29 cellular contexts compared by ENCODE assay signal in the genomic region with DNA sequence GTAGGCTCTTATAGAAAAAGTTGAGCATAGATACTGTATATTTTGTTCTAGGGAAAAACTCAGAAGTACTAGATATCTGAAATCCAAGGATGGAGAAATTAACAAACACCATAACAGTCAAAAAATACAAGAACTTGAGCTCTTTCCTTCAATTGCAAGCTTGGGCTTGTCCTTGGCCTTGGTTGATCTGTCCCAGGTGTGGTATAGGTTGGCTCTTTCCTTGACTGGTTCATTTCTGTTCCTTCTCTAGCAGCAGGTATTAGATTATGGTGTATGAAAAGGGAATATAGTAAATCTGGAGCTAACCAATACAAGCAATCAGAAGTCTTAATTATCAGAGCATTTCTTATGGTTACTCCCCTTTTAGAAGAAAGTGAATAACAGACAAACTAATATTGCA.
"Had no signal": no experiment of that assay in that cellular context is flagged by ENCODE, and none has a peak within 500 bp of the region (broad histone marks: within the 10 kb centered on the region; RNA-seq: fewer than 3 reads in every experiment).

No MANE protein-coding gene starts in this region.

- H3K27ac Mint-ChIP-seq: activated CD4-positive, alpha-beta memory T cell treated with anti-CD3 and anti-CD28 coated beads for 36 hours; activated CD8-positive, alpha-beta memory T cell treated with anti-CD3 and anti-CD28 coated beads, Interleukin-2, amount 10 ng/mL, durations not matched to agents 7 days and 5 days; activated CD8-positive, alpha-beta T cell treated with anti-CD3 and anti-CD28 coated beads, Interleukin-2, amount 10 ng/mL, durations not matched to agents 7 days and 5 days; activated naive CD4-positive, alpha-beta T cell treated with anti-CD3 and anti-CD28 coated beads for 36 hours; activated naive CD4-positive, alpha-beta T cell treated with anti-CD3 and anti-CD28 coated beads, Interleukin-2, amount 50 U/mL, for 24 hours; activated naive CD8-positive, alpha-beta T cell treated with anti-CD3 and anti-CD28 coated beads, Interleukin-2, amount 10 ng/mL, durations not matched to agents 7 days and 5 days; activated T-helper 1 cell treated with anti-CD3 and anti-CD28 coated beads, Interleukin-12 subunit alpha, Interleukin-12 subunit beta, Interleukin-2, Interleukin-4 antibody, amounts not matched to agents 30 ng/mL and 10 ng/mL and 1 ng/mL, durations not matched to agents 14 hours and 24 hours and 36 hours; activated T-helper 2 cell treated with anti-CD3 and anti-CD28 coated beads, Interferon-gamma antibody, Interleukin-2, Interleukin-4, amounts not matched to agents 10 μg/mL and 5 μg/mL and 100 μg/mL, durations not matched to agents 14 hours and 24 hours and 36 hours; effector memory CD8-positive, alpha-beta T cell had no signal

- H3K4me3 ChIP-seq: esophagus squamous epithelium had no signal

- H3K4me3 Mint-ChIP-seq: activated CD4-positive, alpha-beta memory T cell treated with anti-CD3 and anti-CD28 coated beads for 36 hours; activated CD8-positive, alpha-beta memory T cell treated with anti-CD3 and anti-CD28 coated beads, Interleukin-2, amount 10 ng/mL, durations not matched to agents 7 days and 5 days; activated CD8-positive, alpha-beta T cell treated with anti-CD3 and anti-CD28 coated beads, Interleukin-2, amount 10 ng/mL, durations not matched to agents 7 days and 5 days; activated naive CD4-positive, alpha-beta T cell treated with anti-CD3 and anti-CD28 coated beads for 36 hours; activated naive CD4-positive, alpha-beta T cell treated with anti-CD3 and anti-CD28 coated beads, Interleukin-2, amount 50 U/mL, for 24 hours; activated naive CD8-positive, alpha-beta T cell treated with anti-CD3 and anti-CD28 coated beads, Interleukin-2, amount 10 ng/mL, durations not matched to agents 7 days and 5 days; activated T-helper 1 cell treated with anti-CD3 and anti-CD28 coated beads, Interleukin-12 subunit alpha, Interleukin-12 subunit beta, Interleukin-2, Interleukin-4 antibody, amounts not matched to agents 30 ng/mL and 10 ng/mL and 1 ng/mL, durations not matched to agents 14 hours and 24 hours and 36 hours; effector memory CD8-positive, alpha-beta T cell; WTC11 had no signal

- H3K9me3 Mint-ChIP-seq: activated CD4-positive, alpha-beta memory T cell treated with anti-CD3 and anti-CD28 coated beads for 36 hours; activated naive CD4-positive, alpha-beta T cell treated with anti-CD3 and anti-CD28 coated beads for 36 hours; activated naive CD4-positive, alpha-beta T cell treated with anti-CD3 and anti-CD28 coated beads, Interleukin-2, amount 50 U/mL, for 24 hours; activated naive CD8-positive, alpha-beta T cell treated with anti-CD3 and anti-CD28 coated beads, Interleukin-2, amount 10 ng/mL, durations not matched to agents 7 days and 5 days; activated T-helper 1 cell treated with anti-CD3 and anti-CD28 coated beads, Interleukin-12 subunit alpha, Interleukin-12 subunit beta, Interleukin-2, Interleukin-4 antibody, amounts not matched to agents 30 ng/mL and 10 ng/mL and 1 ng/mL, durations not matched to agents 14 hours and 24 hours and 36 hours; activated T-helper 2 cell treated with anti-CD3 and anti-CD28 coated beads, Interferon-gamma antibody, Interleukin-2, Interleukin-4, amounts not matched to agents 10 μg/mL and 5 μg/mL and 100 μg/mL, durations not matched to agents 14 hours and 24 hours and 36 hours; effector memory CD8-positive, alpha-beta T cell; WTC11 had no signal

- ATAC-seq: activated CD8-positive, alpha-beta memory T cell treated with anti-CD3 and anti-CD28 coated beads, Interleukin-2, amount 10 ng/mL, durations not matched to agents 7 days and 5 days; activated CD8-positive, alpha-beta T cell treated with anti-CD3 and anti-CD28 coated beads, Interleukin-2, amount 10 ng/mL, durations not matched to agents 7 days and 5 days; effector memory CD8-positive, alpha-beta T cell; WTC11 had no signal

- H3K27me3 Mint-ChIP-seq: activated CD4-positive, alpha-beta memory T cell treated with anti-CD3 and anti-CD28 coated beads for 36 hours; activated CD8-positive, alpha-beta memory T cell treated with anti-CD3 and anti-CD28 coated beads, Interleukin-2, amount 10 ng/mL, durations not matched to agents 7 days and 5 days; activated naive CD4-positive, alpha-beta T cell treated with anti-CD3 and anti-CD28 coated beads, Interleukin-2, amount 50 U/mL, for 24 hours; activated naive CD8-positive, alpha-beta T cell treated with anti-CD3 and anti-CD28 coated beads, Interleukin-2, amount 10 ng/mL, durations not matched to agents 7 days and 5 days; effector memory CD8-positive, alpha-beta T cell had no signal

- DNase-seq: activated CD4-positive, alpha-beta memory T cell treated with anti-CD3 and anti-CD28 coated beads for 36 hours; activated CD4-positive, alpha-beta T cell treated with anti-CD3 and anti-CD28 coated beads for 1 hour; activated CD4-positive, alpha-beta T cell treated with anti-CD3 and anti-CD28 coated beads for 48 hours; activated CD8-positive, alpha-beta memory T cell treated with anti-CD3 and anti-CD28 coated beads, Interleukin-2, amount 10 ng/mL, durations not matched to agents 7 days and 5 days; activated CD8-positive, alpha-beta memory T cell treated with anti-CD3 and anti-CD28 coated beads, Interleukin-2, amount 50 U/mL, for 4 hours; activated CD8-positive, alpha-beta T cell treated with anti-CD3 and anti-CD28 coated beads, Interleukin-2, amount 10 ng/mL, durations not matched to agents 7 days and 5 days; activated effector memory CD4-positive, alpha-beta T cell treated with anti-CD3 and anti-CD28 coated beads, Interleukin-2, amount 50 U/mL, for 16 hours; activated naive CD4-positive, alpha-beta T cell treated with anti-CD3 and anti-CD28 coated beads for 36 hours; activated naive CD8-positive, alpha-beta T cell treated with anti-CD3 and anti-CD28 coated beads, Interleukin-2, amount 10 ng/mL, durations not matched to agents 7 days and 5 days; activated T-cell treated with anti-CD3 and anti-CD28 coated beads, Interleukin-2, amount 50 U/mL, for 1 hour; activated T-cell treated with anti-CD3 and anti-CD28 coated beads, Interleukin-2, amount 50 U/mL, for 48 hours; amniotic stem cell; anterior cingulate cortex; brain microvascular endothelial cell; caudate nucleus; cortex of kidney; dermis blood vessel endothelial cell; effector CD4-positive, alpha-beta T cell; effector memory CD8-positive, alpha-beta T cell; esophagus squamous epithelium; head of caudate nucleus; T-helper 2 cell had no signal

- H3K4me1 Mint-ChIP-seq: activated CD8-positive, alpha-beta memory T cell treated with anti-CD3 and anti-CD28 coated beads, Interleukin-2, amount 10 ng/mL, durations not matched to agents 7 days and 5 days; activated naive CD4-positive, alpha-beta T cell treated with anti-CD3 and anti-CD28 coated beads, Interleukin-2, amount 50 U/mL, for 24 hours; activated naive CD8-positive, alpha-beta T cell treated with anti-CD3 and anti-CD28 coated beads, Interleukin-2, amount 10 ng/mL, durations not matched to agents 7 days and 5 days had no signal

- FAIRE-seq: astrocyte, colon, frontal cortex had no signal

- H3K36me3 Mint-ChIP-seq: WTC11 had no signal
